14 cellular contexts compared by ENCODE assay signal in genomic region chr4:53899544-53900274, GRCh38.
DNase-seq lines count a peak whose midpoint lies in the region; ATAC-seq, FAIRE-seq and TF ChIP-seq lines count a peak whose summit lies in the region.
"Had no signal": no experiment of that assay in that cellular context is flagged by ENCODE, and none has a peak within 500 bp of the region (broad histone marks: within the 10 kb centered on the region; RNA-seq: fewer than 3 reads in every experiment).

No MANE protein-coding gene starts in this region.

- intact Hi-C loops in thyroid gland (cut with DNase I) = loop anchor here (10.0 kb wide), 1 partner anchor 195 kb away; no protein-coding TSS in a partner anchor

- FAIRE-seq in RCC 7860 (lab: Jason Lieb, UNC) = no peak

- peaks cover 2% of the 10 kb centered on the region for H3K4me1 ChIP-seq in hepatocyte (ENCODE audit: insufficient read depth)
- peaks cover 3 to 10% of the 10 kb centered on the region in 2 donors for H3K4me1 ChIP-seq in thyroid gland

- H3K27ac ChIP-seq in hepatocyte (peak overlapping the region; percentile 77), thyroid gland (no peak overlapping the region)

- H3K79me2 ChIP-seq in hepatocyte = no peaks in the 10 kb centered on the region

- no peak for TF ChIP-seq POLR2A in thyroid gland (IDR thresholded peaks at IDR 0.05)

- H3K27me3 ChIP-seq in hepatocyte (no peaks in the 10 kb centered on the region), thyroid gland (no peaks in the 10 kb centered on the region)
- H3K27me3 ChIP-seq: ovary had no signal

- ATAC-seq in HG03520 (IDR thresholded peaks at IDR 0.05; ENCODE audit: unreplicated experiment) = no peak

- no peaks in the 10 kb centered on the region for H3K9me2 ChIP-seq in hepatocyte (replicated peaks; ENCODE audit: insufficient read depth)

- H3K4me3 ChIP-seq in cardiac fibroblast (replicated peaks in 1 of 2; ENCODE audit: low read depth in 2 of 2, low read length in 2 of 2) = no peak overlapping the region
- no peak overlapping the region for H3K4me3 ChIP-seq in hepatocyte
- no peak overlapping the region for H3K4me3 ChIP-seq in thyroid gland (replicated peaks in 1 of 3)
- H3K4me3 ChIP-seq: ovary had no signal

- H3K9me3 ChIP-seq in hepatocyte (ENCODE audit: low read depth) (no peaks in the 10 kb centered on the region), thyroid gland (no peaks in the 10 kb centered on the region)
- H3K9me3 ChIP-seq: ovary had no signal

- no peak overlapping the region for H3K4me2 ChIP-seq in hepatocyte

- no peak for TF ChIP-seq CTCF in cardiac fibroblast (IDR thresholded peaks at IDR 0.05; ENCODE audit: low read depth, low read length)
- TF ChIP-seq CTCF in hepatocyte (IDR thresholded peaks at IDR 0.05; ENCODE audit: poor library complexity) = no peak
- TF ChIP-seq CTCF in thyroid gland (IDR thresholded peaks at IDR 0.05) = no peak

- H4K20me1 ChIP-seq in hepatocyte (ENCODE audit: insufficient read depth, poor library complexity, severe bottlenecking) = no peaks in the 10 kb centered on the region

- WGBS in hepatocyte (ENCODE audit: low lambda C conversion rate, missing lambda C conversion rate) = 62% methylated on average over 9 of the region's 9 CpGs
- 58 to 63% methylated on average over 9 of the region's 9 CpGs for whole genome bisulfite sequencing in thyroid gland, 2 donors

- DNase-seq in GM03348 (ENCODE audit: low spot score) (peak; percentile 76), cardiac fibroblast (ENCODE audit: low read depth in 2 of 2) (peak; percentile 91 to 94), hepatocyte (ENCODE audit: low spot score) (peak; percentile 24), smooth muscle cell of the brain vasculature (ENCODE audit: low read depth, low spot score) (peak; percentile 67), thyroid gland (no peak), RCC 7860 (ENCODE audit: low spot score) (no peak), C1 segment of cervical spinal cord (lab: John Stamatoyannopoulos, UW) (no peak)
- DNase-seq: CD4-positive, alpha-beta T cell; mammary epithelial cell; NCI-H1694; NCI-H774; stimulated activated CD4-positive, alpha-beta T cell treated with anti-CD3 and anti-CD28 coated beads, Interleukin-1b, Interleukin-23, amount 100 ng/mL, for 48 hours had no signal

- no peaks in the 10 kb centered on the region for H3K36me3 ChIP-seq in hepatocyte (replicated peaks; ENCODE audit: insufficient read depth, low read depth)
- H3K36me3 ChIP-seq in thyroid gland = no peaks in the 10 kb centered on the region
- H3K36me3 ChIP-seq: ovary had no signal

- H2AFZ ChIP-seq in hepatocyte = no peak overlapping the region

Comparison
In these comparisons a context has a peak if more than half of its experiments do, and no peak if none do; other contexts are left out.
1. DNase-seq: peak in GM03348 (single experiment), cardiac fibroblast (2 of 2), hepatocyte (single experiment) and smooth muscle cell of the brain vasculature (single experiment); none in thyroid gland (0 of 2), RCC 7860 (single experiment) and C1 segment of cervical spinal cord (0 of 14).